8 cellular contexts compared by ENCODE assay signal in the genomic region with DNA sequence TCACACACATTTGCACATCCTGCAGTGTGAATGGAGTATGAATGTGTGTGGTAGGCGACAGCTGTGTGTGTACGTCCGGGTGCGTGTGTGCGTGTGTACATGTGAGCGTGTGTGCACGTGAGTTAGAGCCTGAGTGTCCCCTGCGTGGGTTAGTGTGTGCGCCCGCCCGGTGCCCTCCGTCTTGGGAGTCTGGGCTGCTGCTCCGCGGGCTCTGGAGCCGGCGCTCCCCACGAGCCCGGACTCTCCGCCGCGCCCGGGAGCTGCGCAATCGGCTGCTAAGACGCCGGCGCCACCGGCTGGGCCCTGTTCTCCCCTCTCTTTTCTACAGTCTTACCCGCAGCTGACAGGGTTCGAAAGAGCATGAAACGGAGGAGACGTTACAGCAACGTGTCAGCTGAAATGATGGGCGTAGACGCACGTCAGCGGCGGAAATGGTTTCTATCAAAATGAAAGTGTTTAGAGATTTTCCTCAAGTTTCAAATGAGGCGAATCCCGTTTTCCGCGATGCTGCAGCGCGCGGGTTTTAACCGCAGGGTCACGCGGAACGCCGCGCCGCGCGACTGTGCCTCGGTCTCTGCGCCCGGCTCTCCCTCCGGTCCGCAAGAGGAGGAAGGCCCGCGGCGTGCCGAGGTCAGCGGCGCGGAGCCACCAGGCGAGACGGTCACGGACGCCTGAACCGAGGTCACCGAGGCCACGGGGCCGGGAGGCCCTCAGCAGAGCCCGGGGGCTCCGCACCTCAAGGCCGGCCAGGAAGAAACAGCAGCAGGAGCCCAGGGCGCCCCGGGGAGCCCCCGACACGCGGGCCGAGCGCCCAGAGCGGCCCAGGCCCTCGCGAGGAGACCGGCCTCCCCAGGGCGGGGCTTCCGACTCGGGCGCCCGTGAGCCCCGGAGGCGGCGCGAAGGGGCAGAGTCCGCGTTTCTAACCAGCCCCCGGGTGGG.
A peak's percentile ranks its signal among the peaks of the same experiment; 100 is the strongest.
DNase-seq lines count a peak whose midpoint lies in the region; ATAC-seq and TF ChIP-seq lines count a peak whose summit lies in the region.

No MANE protein-coding gene starts in this region.

- no peaks in the 10 kb centered on the region for H3K36me3 Mint-ChIP-seq in activated CD4-positive, alpha-beta memory T cell treated with anti-CD3 and anti-CD28 coated beads for 36 hours

- no peak for TF ChIP-seq CTCF in GM10266 (IDR thresholded peaks at IDR 0.05; ENCODE audit: control insufficient read depth, insufficient read depth, low read depth, missing control alignments)

- H3K4me3 Mint-ChIP-seq in activated CD4-positive, alpha-beta memory T cell treated with anti-CD3 and anti-CD28 coated beads for 36 hours: peak overlapping the region; percentile 77

- peaks cover 3% of the 10 kb centered on the region for H3K4me1 ChIP-seq in effector memory CD4-positive, alpha-beta T cell (ENCODE audit: control insufficient read depth, insufficient read depth, low read length, poor library complexity, severe bottlenecking)

- H3K9me3 Mint-ChIP-seq in activated CD4-positive, alpha-beta memory T cell treated with anti-CD3 and anti-CD28 coated beads for 36 hours: peaks cover 1% of the 10 kb centered on the region

- no peaks in the 10 kb centered on the region for H3K27me3 ChIP-seq in effector memory CD4-positive, alpha-beta T cell (replicated peaks; ENCODE audit: control insufficient read depth, insufficient read depth, low read length, poor library complexity, severe bottlenecking)

- H3K27ac ChIP-seq in effector memory CD4-positive, alpha-beta T cell (ENCODE audit: insufficient read depth, low read length, poor library complexity, severe bottlenecking): peak overlapping the region; percentile 84

- ATAC-seq in HG02884 (IDR thresholded peaks at IDR 0.05; ENCODE audit: unreplicated experiment) (no peak), HG03520 (IDR thresholded peaks at IDR 0.05; ENCODE audit: unreplicated experiment) (no peak)

- H3K27me3 Mint-ChIP-seq in activated CD4-positive, alpha-beta memory T cell treated with anti-CD3 and anti-CD28 coated beads for 36 hours: no peaks in the 10 kb centered on the region

- intact Hi-C loops in activated CD4-positive, alpha-beta memory T cell treated with anti-CD3 and anti-CD28 coated beads for 36 hours (cut with micrococcal nuclease): loop anchor here (5.0 kb wide), 1 partner anchor 175 kb away; a partner anchor contains a TSS

- peaks cover 6% of the 10 kb centered on the region for H3K4me1 Mint-ChIP-seq in activated CD4-positive, alpha-beta memory T cell treated with anti-CD3 and anti-CD28 coated beads for 36 hours (ENCODE audit: low read depth)

- no peaks in the 10 kb centered on the region for H3K36me3 ChIP-seq in effector memory CD4-positive, alpha-beta T cell (ENCODE audit: control insufficient read depth, insufficient read depth, low read length)

- POLR2A ChIA-PET in activated CD4-positive, alpha-beta memory T cell treated with anti-CD3 and anti-CD28 coated beads for 36 hours (lab: Charles Lee): no interaction called here

- CTCF ChIA-PET in activated CD4-positive, alpha-beta memory T cell treated with anti-CD3 and anti-CD28 coated beads for 36 hours (lab: Charles Lee): interaction anchor here (1.1 to 1.6 kb wide), 2 partner anchors 121 to 130 kb away, joined by 4 to 6 read pairs; no protein-coding TSS in a partner anchor

- peak overlapping the region; percentile 72 for H3K27ac Mint-ChIP-seq in activated CD4-positive, alpha-beta memory T cell treated with anti-CD3 and anti-CD28 coated beads for 36 hours

- DNase-seq in GM10266 (ENCODE audit: extremely low spot score) (peak; percentile 88), mesenteric fat pad (ENCODE audit: low spot score) (peak; percentile 81)
- DNase-seq in Jurkat, Clone E6-1 (ENCODE audit: low read depth, low spot score): peak; percentile 90
- DNase-seq in activated CD4-positive, alpha-beta memory T cell treated with anti-CD3 and anti-CD28 coated beads for 36 hours: peak; percentile 80
- DNase-seq in effector memory CD4-positive, alpha-beta T cell: peak; percentile 40 to 44 (median 42)
- peak; percentile 54 for DNase-seq in stimulated activated CD8-positive, alpha-beta memory T cell treated with anti-CD3 and anti-CD28 coated beads, Interleukin-12 subunit alpha, Interleukin-12 subunit beta, amount 100 ng/mL, for 4 hours (ENCODE audit: low read depth)

- H3K4me3 ChIP-seq in Jurkat, Clone E6-1 (ENCODE audit: low read length): peak overlapping the region; percentile 64
- H3K4me3 ChIP-seq in effector memory CD4-positive, alpha-beta T cell (ENCODE audit: insufficient read depth, low read depth, low read length, poor library complexity, severe bottlenecking): peak overlapping the region; percentile 87

- H3K9me3 ChIP-seq in effector memory CD4-positive, alpha-beta T cell (ENCODE audit: control insufficient read depth, low read length): no peaks in the 10 kb centered on the region
